In the genomic region with DNA sequence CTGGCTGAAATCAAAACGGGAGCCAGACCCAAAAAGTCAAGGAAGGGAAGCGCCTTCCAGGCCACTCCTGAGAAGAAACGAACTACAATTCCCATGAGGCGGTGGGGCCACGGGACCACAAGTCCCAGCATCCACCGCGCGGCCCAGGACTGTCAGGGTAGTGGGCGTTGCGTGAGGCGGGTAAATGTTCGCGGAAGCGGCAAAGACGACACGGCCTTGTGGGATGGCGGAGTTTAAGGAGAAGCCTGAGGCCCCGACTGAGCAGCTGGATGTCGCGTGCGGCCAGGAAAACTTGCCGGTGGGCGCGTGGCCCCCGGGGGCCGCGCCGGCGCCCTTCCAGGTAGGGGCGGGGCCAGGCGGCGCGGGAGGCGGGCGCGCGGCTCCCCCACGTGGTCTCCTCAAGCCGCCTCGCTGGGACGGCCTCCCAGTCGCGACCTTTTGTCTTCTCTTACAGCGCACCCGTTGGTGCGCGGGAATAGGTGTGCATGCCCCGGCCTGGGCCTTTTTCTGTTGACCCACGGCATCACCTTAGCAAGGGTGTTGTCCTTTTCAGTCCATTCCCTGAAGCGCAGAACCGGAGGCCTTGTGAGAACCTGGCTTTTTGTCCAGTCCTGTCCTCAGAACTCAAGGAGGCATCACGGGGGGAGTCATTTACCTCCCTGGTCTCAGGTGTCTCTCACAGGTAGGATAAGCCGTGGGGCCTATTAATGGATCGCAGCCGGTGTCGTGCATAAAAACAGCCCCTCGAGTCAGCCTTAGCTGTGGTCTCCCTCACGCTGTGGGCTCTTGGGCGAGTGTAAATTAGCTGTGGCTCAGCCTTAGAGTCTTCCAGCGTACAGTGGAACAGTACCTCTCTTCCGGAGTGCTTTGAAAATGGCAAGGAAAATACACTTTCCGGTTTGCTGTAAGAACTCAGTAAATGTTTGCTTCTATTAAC, we compare ENCODE assay signal across 8 cellular contexts. TPM values are rescaled to one million over a fixed set of nuclear protein-coding genes. Genes with fewer than 3 reads are reported as not detected.
DNase-seq lines count a peak whose midpoint lies in the region; ATAC-seq and TF ChIP-seq lines count a peak whose summit lies in the region.

A gene (plus strand): TSS at position 183 of the 937 bp plus-strand sequence. CDS start 2 bp downstream, at position 185.

- WGBS in liver: 1% methylated on average over 62 of the region's 62 CpGs

- H3K27ac ChIP-seq in BLaER1: peak within 1 kb of the TSS; percentile 99
- H3K27ac ChIP-seq in liver (ENCODE audit: low read depth in 1 of 2, low read length in 2 of 2): peak within 1 kb of the TSS; percentile 75 to 93

- peaks cover 27% of the 10 kb centered on the region for H3K4me1 ChIP-seq in BLaER1
- H3K4me1 ChIP-seq in liver (ENCODE audit: control insufficient read depth in 4 of 4, insufficient read depth in 4 of 4, low read length in 3 of 4): peaks cover 0 to 12% (median 5%) of the 10 kb centered on the region in 4 donors

- H3K9me3 ChIP-seq in BLaER1 (peaks cover 9% of the 10 kb centered on the region; the same call in 1 of the 2 replicates), liver (ENCODE audit: control insufficient read depth in 4 of 4, low read length in 3 of 4) (no peaks in the 10 kb centered on the region)

- H3K4me3 ChIP-seq in BLaER1 (peak within 1 kb of the TSS; percentile 88), liver (ENCODE audit: low read depth in 1 of 3, low read length in 3 of 3) (peak within 1 kb of the TSS; percentile 53 to 91 (median 77))

- no peak for TF ChIP-seq CTCF in liver (IDR thresholded peaks at IDR 0.05; ENCODE audit: low read depth, low read length, missing input control)

- DNase-seq in GM19240 (ENCODE audit: insufficient read length, low spot score) (peak; percentile 67), NCI-H526 (lab: John Stamatoyannopoulos, UW) (peak; percentile 83 to 92), dermis blood vessel endothelial cell (peak; percentile 90)
- DNase-seq in activated CD4-positive, alpha-beta T cell treated with anti-CD3 and anti-CD28 coated beads, Interleukin-2, amount 50 U/mL, for 4 hours: peak; percentile 78 to 79
- DNase-seq in stimulated activated CD4-positive, alpha-beta T cell treated with anti-CD3 and anti-CD28 coated beads, Interleukin-4, amount 100 ng/mL, for 24 hours: peak; percentile 87

- peak within 1 kb of the TSS; percentile 74 for H3K4me2 ChIP-seq in BLaER1

- peak; percentile 98 for ATAC-seq in HG03457 (IDR thresholded peaks at IDR 0.05; ENCODE audit: unreplicated experiment)

- no peak for TF ChIP-seq RAD21 in liver (IDR thresholded peaks at IDR 0.05)

- H3K9ac ChIP-seq in BLaER1 (peak within 1 kb of the TSS; percentile 99), liver (ENCODE audit: low read depth in 1 of 2, low read length in 2 of 2) (peak within 1 kb of the TSS; percentile 42 to 67)

- H3K36me3 ChIP-seq in BLaER1 (peaks cover 22% of the 10 kb centered on the region), liver (ENCODE audit: control insufficient read depth in 4 of 4, insufficient read depth in 3 of 4, low read depth in 1 of 4, low read length in 3 of 4) (peaks cover 0 to 2% (median 0%) of the 10 kb centered on the region in 4 donors)

- peaks cover 1% of the 10 kb centered on the region; the same call in 1 of the 2 replicates for H4K20me1 ChIP-seq in BLaER1

- H3K27me3 ChIP-seq in BLaER1: no peaks in the 10 kb centered on the region
- no peaks in the 10 kb centered on the region for H3K27me3 ChIP-seq in liver (ENCODE audit: control insufficient read depth in 4 of 4, insufficient read depth in 4 of 4, low read length in 3 of 4)

TF ChIP-seq in liver, 16 proteins besides CTCF, POLR2A, EP300 and RAD21:
- no peak for TF ChIP-seq FOXA2 (IDR thresholded peaks at IDR 0.05)
- no peak for TF ChIP-seq TAF1 (conservative IDR thresholded peaks at IDR 0.05)
- peak; percentile 11 for TF ChIP-seq SP1 (IDR thresholded peaks at IDR 0.05)
- TF ChIP-seq RXRA (IDR thresholded peaks at IDR 0.05): no peak
- TF ChIP-seq, protein P1, sequence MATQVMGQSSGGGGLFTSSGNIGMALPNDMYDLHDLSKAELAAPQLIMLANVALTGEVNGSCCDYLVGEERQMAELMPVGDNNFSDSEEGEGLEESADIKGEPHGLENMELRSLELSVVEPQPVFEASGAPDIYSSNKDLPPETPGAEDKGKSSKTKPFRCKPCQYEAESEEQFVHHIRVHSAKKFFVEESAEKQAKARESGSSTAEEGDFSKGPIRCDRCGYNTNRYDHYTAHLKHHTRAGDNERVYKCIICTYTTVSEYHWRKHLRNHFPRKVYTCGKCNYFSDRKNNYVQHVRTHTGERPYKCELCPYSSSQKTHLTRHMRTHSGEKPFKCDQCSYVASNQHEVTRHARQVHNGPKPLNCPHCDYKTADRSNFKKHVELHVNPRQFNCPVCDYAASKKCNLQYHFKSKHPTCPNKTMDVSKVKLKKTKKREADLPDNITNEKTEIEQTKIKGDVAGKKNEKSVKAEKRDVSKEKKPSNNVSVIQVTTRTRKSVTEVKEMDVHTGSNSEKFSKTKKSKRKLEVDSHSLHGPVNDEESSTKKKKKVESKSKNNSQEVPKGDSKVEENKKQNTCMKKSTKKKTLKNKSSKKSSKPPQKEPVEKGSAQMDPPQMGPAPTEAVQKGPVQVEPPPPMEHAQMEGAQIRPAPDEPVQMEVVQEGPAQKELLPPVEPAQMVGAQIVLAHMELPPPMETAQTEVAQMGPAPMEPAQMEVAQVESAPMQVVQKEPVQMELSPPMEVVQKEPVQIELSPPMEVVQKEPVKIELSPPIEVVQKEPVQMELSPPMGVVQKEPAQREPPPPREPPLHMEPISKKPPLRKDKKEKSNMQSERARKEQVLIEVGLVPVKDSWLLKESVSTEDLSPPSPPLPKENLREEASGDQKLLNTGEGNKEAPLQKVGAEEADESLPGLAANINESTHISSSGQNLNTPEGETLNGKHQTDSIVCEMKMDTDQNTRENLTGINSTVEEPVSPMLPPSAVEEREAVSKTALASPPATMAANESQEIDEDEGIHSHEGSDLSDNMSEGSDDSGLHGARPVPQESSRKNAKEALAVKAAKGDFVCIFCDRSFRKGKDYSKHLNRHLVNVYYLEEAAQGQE (IDR thresholded peaks at IDR 0.05): peak; percentile 10
- TF ChIP-seq HNF4A (conservative IDR thresholded peaks at IDR 0.05): no peak
- no peak for TF ChIP-seq NR2F2 (IDR thresholded peaks at IDR 0.05)
- peak in 1 of 2 donors; percentile 11 for TF ChIP-seq GABPA (IDR thresholded peaks at IDR 0.05 in 1 of 2, conservative IDR thresholded peaks at IDR 0.05 in 1 of 2)
- TF ChIP-seq, protein P2, sequence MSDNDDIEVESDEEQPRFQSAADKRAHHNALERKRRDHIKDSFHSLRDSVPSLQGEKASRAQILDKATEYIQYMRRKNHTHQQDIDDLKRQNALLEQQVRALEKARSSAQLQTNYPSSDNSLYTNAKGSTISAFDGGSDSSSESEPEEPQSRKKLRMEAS (IDR thresholded peaks at IDR 0.05): no peak

RNA-seq across cellular contexts. Expression of the gene that starts here (rescaled TPM):
- 9.1 and 10.6 TPM in 2 replicates for total RNA-seq in dermis blood vessel endothelial cell
- total RNA-seq in liver: 1 to 10 TPM; 7.1 to 9.7 TPM
- polyA plus RNA-seq in liver: 1 to 10 TPM; 4.5 TPM

Comparison
In these comparisons a context has a peak if more than half of its experiments do, and no peak if none do; other contexts are left out.
1. Peak in every context shown above with its lines: DNase-seq, ATAC-seq, H3K4me3 ChIP-seq and H3K27ac ChIP-seq.